In genomic region chr7:17236603-17237002, GRCh38 we compare ENCODE assay signal across 17 cellular contexts.
DNase-seq lines count a peak whose midpoint lies in the region; TF ChIP-seq lines count a peak whose summit lies in the region.
"Had no signal": no experiment of that assay in that cellular context is flagged by ENCODE, and none has a peak within 500 bp of the region (broad histone marks: within the 10 kb centered on the region; RNA-seq: fewer than 3 reads in every experiment).

No MANE protein-coding gene starts in this region.

- TF ChIP-seq CTCF in fibroblast of pulmonary artery (IDR thresholded peaks at IDR 0.05; ENCODE audit: low read length, missing control alignments): no peak
- no peak for TF ChIP-seq CTCF in GM10248 (IDR thresholded peaks at IDR 0.05; ENCODE audit: control extremely low read depth, extremely low read depth, low read depth, missing control alignments)

- peak; percentile 26 for DNase-seq in A172 (ENCODE audit: low spot score)
- DNase-seq in GM23248: peak; percentile 30
- DNase-seq in adipocyte (ENCODE audit: low read depth): peak; percentile 14
- DNase-seq in fibroblast of pulmonary artery (ENCODE audit: low read depth): peak; percentile 52
- no peak for DNase-seq in GM10248 (ENCODE audit: extremely low spot score)
- DNase-seq in mesenchymal stem cell: no peak
- DNase-seq in T1000 (lab: John Stamatoyannopoulos, UW): no peak
- DNase-seq in NCI-H128 (lab: John Stamatoyannopoulos, UW; ENCODE audit: unreplicated experiment): no peak
- DNase-seq: activated CD8-positive, alpha-beta memory T cell treated with anti-CD3 and anti-CD28 coated beads, Interleukin-2, amount 50 U/mL, for 48 hours; activated naive CD4-positive, alpha-beta T cell treated with Interleukin-2 at 50 U/mL for 16 hours; Caco-2; H7; NCI-H146; NCI-H2227 treated with DMSO at 0.1 percent for 48 hours; SHP77 treated with DMSO at 0.1 percent for 48 hours had no signal

- in situ Hi-C loops in GM23248 (cut with MboI): no loop called here

- no peak overlapping the region for H4K8ac ChIP-seq in mesenchymal stem cell (ENCODE audit: low read length)

- H2BK12ac ChIP-seq in mesenchymal stem cell (ENCODE audit: low read length in 2 of 2): no peak overlapping the region

- WGBS in GM23248 (ENCODE audit: low coverage in 1 of 2, low lambda C conversion rate in 2 of 2, missing lambda C conversion rate in 2 of 2), 2 experiments: 57 to 63% methylated on average over 1 of the region's 1 CpG
- 100% methylated on average over 1 of the region's 1 CpG for WGBS in mesenchymal stem cell

- no peak overlapping the region for H4K91ac ChIP-seq in mesenchymal stem cell (ENCODE audit: low read length)

- no peak overlapping the region for H3K14ac ChIP-seq in mesenchymal stem cell (ENCODE audit: low read length in 2 of 2)

- H3K4me3 ChIP-seq in GM23248 (no peak overlapping the region), adipocyte (ENCODE audit: low read length) (no peak overlapping the region), fibroblast of pulmonary artery (replicated peaks; ENCODE audit: low read depth, low read length) (no peak overlapping the region), mesenchymal stem cell (ENCODE audit: insufficient read depth in 1 of 2, low read depth in 1 of 2, low read length in 2 of 2) (no peak overlapping the region)
- H3K4me3 ChIP-seq: neural progenitor cell, right atrium auricular region had no signal

- H3K79me2 ChIP-seq in GM23248 (ENCODE audit: insufficient read depth): no peaks in the 10 kb centered on the region

- POLR2A ChIA-PET in GM10248 (lab: Yijun Ruan, JAX): no interaction called here

- no peak overlapping the region for H3K4ac ChIP-seq in mesenchymal stem cell (ENCODE audit: low read depth in 1 of 2, low read length in 2 of 2)

- H3K4me1 ChIP-seq in GM23248 (ENCODE audit: insufficient read depth) (peaks cover 37% of the 10 kb centered on the region), adipocyte (ENCODE audit: control insufficient read depth, insufficient read depth, low read length) (peaks cover 42% of the 10 kb centered on the region), mesenchymal stem cell (ENCODE audit: control insufficient read depth, insufficient read depth, low read depth, low read length) (peaks cover 7% of the 10 kb centered on the region)
- H3K4me1 ChIP-seq: neural progenitor cell had no signal

- H4K20me1 ChIP-seq in GM23248 (ENCODE audit: insufficient read depth): no peaks in the 10 kb centered on the region

- H3K9ac ChIP-seq in GM23248 (no peak overlapping the region), adipocyte (ENCODE audit: low read length) (no peak overlapping the region), mesenchymal stem cell (ENCODE audit: low read length) (no peak overlapping the region)
- H3K9ac ChIP-seq: neural progenitor cell had no signal

- H2AK5ac ChIP-seq in mesenchymal stem cell (ENCODE audit: low read length, severe bottlenecking): no peak overlapping the region

- no peak overlapping the region for H2BK5ac ChIP-seq in mesenchymal stem cell (ENCODE audit: low read depth, low read length, poor library complexity, severe bottlenecking)

- no peak overlapping the region for H3K18ac ChIP-seq in mesenchymal stem cell (ENCODE audit: low read depth in 1 of 2, low read length in 2 of 2)

- H3K36me3 ChIP-seq in GM23248 (ENCODE audit: low read depth) (no peaks in the 10 kb centered on the region), adipocyte (ENCODE audit: control insufficient read depth, insufficient read depth, low read length, severe bottlenecking) (no peaks in the 10 kb centered on the region), mesenchymal stem cell (ENCODE audit: control insufficient read depth in 1 of 2, insufficient read depth in 2 of 2, low read depth in 1 of 2, low read length in 2 of 2) (no peaks in the 10 kb centered on the region)
- H3K36me3 ChIP-seq: neural progenitor cell, right atrium auricular region had no signal

- H3F3A ChIP-seq in GM23248 (ENCODE audit: insufficient read depth): peaks cover 7% of the 10 kb centered on the region

- no peak overlapping the region for H2BK120ac ChIP-seq in mesenchymal stem cell (ENCODE audit: low read depth, low read length)

- CTCF ChIA-PET in GM10248 (lab: Yijun Ruan, JAX): no interaction called here

- H3K27me3 ChIP-seq in GM23248 (replicated peaks; ENCODE audit: insufficient read depth) (no peaks in the 10 kb centered on the region), adipocyte (replicated peaks; ENCODE audit: control insufficient read depth, insufficient read depth, low read length) (no peaks in the 10 kb centered on the region), mesenchymal stem cell (ENCODE audit: control insufficient read depth in 1 of 2, insufficient read depth in 1 of 2, low read length in 2 of 2) (no peaks in the 10 kb centered on the region)
- H3K27me3 ChIP-seq: neural progenitor cell, right atrium auricular region had no signal

- H3K4me2 ChIP-seq in GM23248 (ENCODE audit: unreplicated experiment) (no peak overlapping the region), mesenchymal stem cell (ENCODE audit: low read length, poor library complexity, severe bottlenecking) (no peak overlapping the region)
- H3K4me2 ChIP-seq: neural progenitor cell had no signal

- H3K23ac ChIP-seq in mesenchymal stem cell (ENCODE audit: low read length in 2 of 2): no peak overlapping the region

- H3K9me2 ChIP-seq in GM23248 (ENCODE audit: insufficient read depth): no peaks in the 10 kb centered on the region

- H3K9me3 ChIP-seq in GM23248 (ENCODE audit: low read depth) (no peaks in the 10 kb centered on the region), adipocyte (ENCODE audit: control insufficient read depth, low read length) (no peaks in the 10 kb centered on the region), mesenchymal stem cell (ENCODE audit: control insufficient read depth, low read length) (no peaks in the 10 kb centered on the region)
- H3K9me3 ChIP-seq: Caco-2, right atrium auricular region had no signal

- H2AFZ ChIP-seq in GM23248: no peak overlapping the region
- H2AFZ ChIP-seq in mesenchymal stem cell (ENCODE audit: low read depth, low read length): no peak overlapping the region
- H2AFZ ChIP-seq: neural progenitor cell had no signal

- H3K79me1 ChIP-seq in mesenchymal stem cell (replicated peaks; ENCODE audit: low read length, poor library complexity, severe bottlenecking): no peaks in the 10 kb centered on the region

- H3K27ac ChIP-seq in GM23248: no peak overlapping the region
- no peak overlapping the region for H3K27ac ChIP-seq in mesenchymal stem cell (ENCODE audit: low read length, poor library complexity, severe bottlenecking)
- H3K27ac ChIP-seq: neural progenitor cell, right atrium auricular region had no signal

- H2BK15ac ChIP-seq in mesenchymal stem cell (ENCODE audit: low read depth, poor library complexity, severe bottlenecking): no peak overlapping the region

Comparison
In these comparisons a context has a peak if more than half of its experiments do, and no peak if none do; other contexts are left out.
1. DNase-seq: peak in A172 (single experiment), GM23248 (single experiment), adipocyte (single experiment) and fibroblast of pulmonary artery (single experiment); none in GM10248 (single experiment), mesenchymal stem cell (single experiment), T1000 (single experiment) and NCI-H128 (single experiment).